In the genomic region with DNA sequence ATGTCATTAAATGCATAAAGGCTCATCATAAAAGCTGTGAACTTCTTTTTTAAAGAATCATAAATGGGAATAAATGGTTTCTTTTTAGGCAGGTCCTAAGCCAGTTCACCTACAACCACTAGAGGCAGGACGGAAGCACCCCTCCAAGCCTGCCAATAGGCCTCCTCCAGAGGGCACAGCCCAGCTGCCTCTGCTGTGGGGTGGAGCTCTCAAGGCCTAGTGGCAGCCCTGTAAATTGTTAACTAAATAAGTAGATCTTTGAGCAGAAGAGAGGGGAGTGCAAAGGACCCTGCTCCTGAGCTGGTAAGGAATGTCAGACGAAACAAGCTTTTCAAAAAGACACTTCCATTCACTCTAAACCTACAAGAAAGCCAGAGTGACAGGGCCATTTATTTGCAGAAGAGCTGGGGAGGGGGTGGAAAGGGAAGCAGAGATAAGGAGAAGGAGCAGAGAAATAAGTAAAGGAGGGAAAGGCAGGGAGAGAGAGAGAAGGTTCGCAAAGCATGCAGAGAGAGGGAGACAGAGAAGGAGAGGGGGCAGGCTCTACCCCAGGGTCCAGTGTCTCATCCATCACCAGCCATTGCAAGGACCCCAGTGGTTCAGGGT, we compare ENCODE assay signal across 1 cellular context.
A peak's percentile ranks its signal among the peaks of the same experiment; 100 is the strongest.
TF ChIP-seq lines count a peak whose summit lies in the region.

No MANE protein-coding gene starts in this region.

TF ChIP-seq in HepG2, 621 proteins besides CTCF, POLR2A, EP300 and RAD21 (continued from another document and continues in another):
- no peak for TF ChIP-seq ZNF549 (CRISPR knock-in tag; IDR thresholded peaks at IDR 0.05)
- no peak for TF ChIP-seq ZNF550 (CRISPR knock-in tag; IDR thresholded peaks at IDR 0.05; ENCODE audit: borderline replicate concordance)
- TF ChIP-seq, protein P1, sequence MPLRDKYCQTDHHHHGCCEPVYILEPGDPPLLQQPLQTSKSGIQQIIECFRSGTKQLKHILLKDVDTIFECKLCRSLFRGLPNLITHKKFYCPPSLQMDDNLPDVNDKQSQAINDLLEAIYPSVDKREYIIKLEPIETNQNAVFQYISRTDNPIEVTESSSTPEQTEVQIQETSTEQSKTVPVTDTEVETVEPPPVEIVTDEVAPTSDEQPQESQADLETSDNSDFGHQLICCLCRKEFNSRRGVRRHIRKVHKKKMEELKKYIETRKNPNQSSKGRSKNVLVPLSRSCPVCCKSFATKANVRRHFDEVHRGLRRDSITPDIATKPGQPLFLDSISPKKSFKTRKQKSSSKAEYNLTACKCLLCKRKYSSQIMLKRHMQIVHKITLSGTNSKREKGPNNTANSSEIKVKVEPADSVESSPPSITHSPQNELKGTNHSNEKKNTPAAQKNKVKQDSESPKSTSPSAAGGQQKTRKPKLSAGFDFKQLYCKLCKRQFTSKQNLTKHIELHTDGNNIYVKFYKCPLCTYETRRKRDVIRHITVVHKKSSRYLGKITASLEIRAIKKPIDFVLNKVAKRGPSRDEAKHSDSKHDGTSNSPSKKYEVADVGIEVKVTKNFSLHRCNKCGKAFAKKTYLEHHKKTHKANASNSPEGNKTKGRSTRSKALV (CRISPR knock-in tag; IDR thresholded peaks at IDR 0.05), result no peak
- TF ChIP-seq, protein P2, sequence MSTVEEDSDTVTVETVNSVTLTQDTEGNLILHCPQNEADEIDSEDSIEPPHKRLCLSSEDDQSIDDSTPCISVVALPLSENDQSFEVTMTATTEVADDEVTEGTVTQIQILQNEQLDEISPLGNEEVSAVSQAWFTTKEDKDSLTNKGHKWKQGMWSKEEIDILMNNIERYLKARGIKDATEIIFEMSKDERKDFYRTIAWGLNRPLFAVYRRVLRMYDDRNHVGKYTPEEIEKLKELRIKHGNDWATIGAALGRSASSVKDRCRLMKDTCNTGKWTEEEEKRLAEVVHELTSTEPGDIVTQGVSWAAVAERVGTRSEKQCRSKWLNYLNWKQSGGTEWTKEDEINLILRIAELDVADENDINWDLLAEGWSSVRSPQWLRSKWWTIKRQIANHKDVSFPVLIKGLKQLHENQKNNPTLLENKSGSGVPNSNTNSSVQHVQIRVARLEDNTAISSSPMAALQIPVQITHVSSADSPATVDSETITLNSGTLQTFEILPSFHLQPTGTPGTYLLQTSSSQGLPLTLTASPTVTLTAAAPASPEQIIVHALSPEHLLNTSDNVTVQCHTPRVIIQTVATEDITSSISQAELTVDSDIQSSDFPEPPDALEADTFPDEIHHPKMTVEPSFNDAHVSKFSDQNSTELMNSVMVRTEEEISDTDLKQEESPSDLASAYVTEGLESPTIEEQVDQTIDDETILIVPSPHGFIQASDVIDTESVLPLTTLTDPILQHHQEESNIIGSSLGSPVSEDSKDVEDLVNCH (CRISPR knock-in tag; IDR thresholded peaks at IDR 0.05), result no peak
- no peak for TF ChIP-seq SCMH1 (CRISPR knock-in tag; IDR thresholded peaks at IDR 0.05; ENCODE audit: borderline replicate concordance)
- no peak for TF ChIP-seq RAD51 (IDR thresholded peaks at IDR 0.05; ENCODE audit: borderline replicate concordance)
- TF ChIP-seq ZNF124 (CRISPR knock-in tag; IDR thresholded peaks at IDR 0.05), result no peak
- no peak for TF ChIP-seq SMC3 (IDR thresholded peaks at IDR 0.05; ENCODE audit: low read length)
- TF ChIP-seq, protein P3, sequence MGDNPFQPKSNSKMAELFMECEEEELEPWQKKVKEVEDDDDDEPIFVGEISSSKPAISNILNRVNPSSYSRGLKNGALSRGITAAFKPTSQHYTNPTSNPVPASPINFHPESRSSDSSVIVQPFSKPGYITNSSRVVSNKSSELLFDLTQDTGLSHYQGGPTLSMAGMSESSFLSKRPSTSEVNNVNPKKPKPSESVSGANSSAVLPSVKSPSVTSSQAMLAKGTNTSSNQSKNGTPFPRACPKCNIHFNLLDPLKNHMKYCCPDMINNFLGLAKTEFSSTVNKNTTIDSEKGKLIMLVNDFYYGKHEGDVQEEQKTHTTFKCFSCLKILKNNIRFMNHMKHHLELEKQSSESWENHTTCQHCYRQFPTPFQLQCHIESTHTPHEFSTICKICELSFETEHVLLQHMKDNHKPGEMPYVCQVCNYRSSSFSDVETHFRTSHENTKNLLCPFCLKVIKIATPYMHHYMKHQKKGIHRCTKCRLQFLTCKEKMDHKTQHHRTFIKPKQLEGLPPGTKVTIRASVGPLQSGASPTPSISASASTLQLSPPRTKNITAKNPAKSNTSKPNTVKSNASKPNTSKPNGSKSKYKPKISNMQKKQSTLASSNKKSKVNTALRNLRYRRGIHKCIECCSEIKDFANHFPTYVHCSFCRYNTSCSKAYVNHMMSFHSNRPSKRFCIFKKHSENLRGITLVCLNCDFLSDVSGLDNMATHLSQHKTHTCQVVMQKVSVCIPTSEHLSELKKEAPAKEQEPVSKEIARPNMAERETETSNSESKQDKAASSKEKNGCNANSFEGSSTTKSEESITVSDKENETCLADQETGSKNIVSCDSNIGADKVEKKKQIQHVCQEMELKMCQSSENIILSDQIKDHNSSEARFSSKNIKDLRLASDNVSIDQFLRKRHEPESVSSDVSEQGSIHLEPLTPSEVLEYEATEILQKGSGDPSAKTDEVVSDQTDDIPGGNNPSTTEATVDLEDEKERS (CRISPR knock-in tag; IDR thresholded peaks at IDR 0.05), result no peak
- TF ChIP-seq TSC22D2 (CRISPR knock-in tag; IDR thresholded peaks at IDR 0.05; ENCODE audit: borderline replicate concordance), result no peak
- no peak for TF ChIP-seq ISX (CRISPR knock-in tag; conservative IDR thresholded peaks at IDR 0.05)
- TF ChIP-seq, protein P4, sequence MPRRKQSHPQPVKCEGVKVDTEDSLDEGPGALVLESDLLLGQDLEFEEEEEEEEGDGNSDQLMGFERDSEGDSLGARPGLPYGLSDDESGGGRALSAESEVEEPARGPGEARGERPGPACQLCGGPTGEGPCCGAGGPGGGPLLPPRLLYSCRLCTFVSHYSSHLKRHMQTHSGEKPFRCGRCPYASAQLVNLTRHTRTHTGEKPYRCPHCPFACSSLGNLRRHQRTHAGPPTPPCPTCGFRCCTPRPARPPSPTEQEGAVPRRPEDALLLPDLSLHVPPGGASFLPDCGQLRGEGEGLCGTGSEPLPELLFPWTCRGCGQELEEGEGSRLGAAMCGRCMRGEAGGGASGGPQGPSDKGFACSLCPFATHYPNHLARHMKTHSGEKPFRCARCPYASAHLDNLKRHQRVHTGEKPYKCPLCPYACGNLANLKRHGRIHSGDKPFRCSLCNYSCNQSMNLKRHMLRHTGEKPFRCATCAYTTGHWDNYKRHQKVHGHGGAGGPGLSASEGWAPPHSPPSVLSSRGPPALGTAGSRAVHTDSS (CRISPR knock-in tag; conservative IDR thresholded peaks at IDR 0.05), result no peak
- no peak for TF ChIP-seq THYN1 (CRISPR knock-in tag; IDR thresholded peaks at IDR 0.05; ENCODE audit: borderline replicate concordance, low read depth)
- TF ChIP-seq PAX8 (CRISPR knock-in tag; IDR thresholded peaks at IDR 0.05; ENCODE audit: borderline replicate concordance), result no peak
- TF ChIP-seq BHLHE40 (IDR thresholded peaks at IDR 0.05; ENCODE audit: low read length), result no peak
- TF ChIP-seq ZNF350 (CRISPR knock-in tag; IDR thresholded peaks at IDR 0.05; ENCODE audit: borderline replicate concordance, low read depth), result no peak
- no peak for TF ChIP-seq ZBTB7A (CRISPR knock-in tag; IDR thresholded peaks at IDR 0.05)
- TF ChIP-seq, protein P5, sequence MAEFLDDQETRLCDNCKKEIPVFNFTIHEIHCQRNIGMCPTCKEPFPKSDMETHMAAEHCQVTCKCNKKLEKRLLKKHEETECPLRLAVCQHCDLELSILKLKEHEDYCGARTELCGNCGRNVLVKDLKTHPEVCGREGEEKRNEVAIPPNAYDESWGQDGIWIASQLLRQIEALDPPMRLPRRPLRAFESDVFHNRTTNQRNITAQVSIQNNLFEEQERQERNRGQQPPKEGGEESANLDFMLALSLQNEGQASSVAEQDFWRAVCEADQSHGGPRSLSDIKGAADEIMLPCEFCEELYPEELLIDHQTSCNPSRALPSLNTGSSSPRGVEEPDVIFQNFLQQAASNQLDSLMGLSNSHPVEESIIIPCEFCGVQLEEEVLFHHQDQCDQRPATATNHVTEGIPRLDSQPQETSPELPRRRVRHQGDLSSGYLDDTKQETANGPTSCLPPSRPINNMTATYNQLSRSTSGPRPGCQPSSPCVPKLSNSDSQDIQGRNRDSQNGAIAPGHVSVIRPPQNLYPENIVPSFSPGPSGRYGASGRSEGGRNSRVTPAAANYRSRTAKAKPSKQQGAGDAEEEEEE (CRISPR knock-in tag; IDR thresholded peaks at IDR 0.05; ENCODE audit: borderline replicate concordance), result no peak
- TF ChIP-seq CEBPB (IDR thresholded peaks at IDR 0.05; ENCODE audit: borderline replicate concordance, low read depth, low read length), result no peak
- TF ChIP-seq, protein P6, sequence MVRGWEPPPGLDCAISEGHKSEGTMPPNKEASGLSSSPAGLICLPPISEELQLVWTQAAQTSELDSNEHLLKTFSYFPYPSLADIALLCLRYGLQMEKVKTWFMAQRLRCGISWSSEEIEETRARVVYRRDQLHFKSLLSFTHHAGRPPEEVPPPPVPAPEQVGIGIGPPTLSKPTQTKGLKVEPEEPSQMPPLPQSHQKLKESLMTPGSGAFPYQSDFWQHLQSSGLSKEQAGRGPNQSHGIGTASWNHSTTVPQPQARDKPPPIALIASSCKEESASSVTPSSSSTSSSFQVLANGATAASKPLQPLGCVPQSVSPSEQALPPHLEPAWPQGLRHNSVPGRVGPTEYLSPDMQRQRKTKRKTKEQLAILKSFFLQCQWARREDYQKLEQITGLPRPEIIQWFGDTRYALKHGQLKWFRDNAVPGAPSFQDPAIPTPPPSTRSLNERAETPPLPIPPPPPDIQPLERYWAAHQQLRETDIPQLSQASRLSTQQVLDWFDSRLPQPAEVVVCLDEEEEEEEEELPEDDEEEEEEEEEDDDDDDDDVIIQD (CRISPR knock-in tag; IDR thresholded peaks at IDR 0.05; ENCODE audit: low read depth), result no peak
- TF ChIP-seq, protein P7, sequence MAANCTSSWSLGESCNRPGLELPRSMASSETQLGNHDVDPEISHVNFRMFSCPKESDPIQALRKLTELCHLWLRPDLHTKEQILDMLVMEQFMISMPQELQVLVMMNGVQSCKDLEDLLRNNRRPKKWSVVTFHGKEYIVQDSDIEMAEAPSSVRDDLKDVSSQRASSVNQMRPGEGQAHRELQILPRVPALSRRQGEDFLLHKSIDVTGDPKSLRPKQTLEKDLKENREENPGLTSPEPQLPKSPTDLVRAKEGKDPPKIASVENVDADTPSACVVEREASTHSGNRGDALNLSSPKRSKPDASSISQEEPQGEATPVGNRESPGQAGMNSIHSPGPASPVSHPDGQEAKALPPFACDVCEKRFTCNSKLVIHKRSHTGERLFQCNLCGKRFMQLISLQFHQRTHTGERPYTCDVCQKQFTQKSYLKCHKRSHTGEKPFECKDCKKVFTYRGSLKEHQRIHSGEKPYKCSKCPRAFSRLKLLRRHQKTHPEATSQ (CRISPR knock-in tag; IDR thresholded peaks at IDR 0.05; ENCODE audit: borderline replicate concordance), result 0 out of 2 replicates have a peak, but pooled peaks have one; percentile 26
- TF ChIP-seq GTF3A (CRISPR knock-in tag; conservative IDR thresholded peaks at IDR 0.05), result no peak
- TF ChIP-seq, protein P8, sequence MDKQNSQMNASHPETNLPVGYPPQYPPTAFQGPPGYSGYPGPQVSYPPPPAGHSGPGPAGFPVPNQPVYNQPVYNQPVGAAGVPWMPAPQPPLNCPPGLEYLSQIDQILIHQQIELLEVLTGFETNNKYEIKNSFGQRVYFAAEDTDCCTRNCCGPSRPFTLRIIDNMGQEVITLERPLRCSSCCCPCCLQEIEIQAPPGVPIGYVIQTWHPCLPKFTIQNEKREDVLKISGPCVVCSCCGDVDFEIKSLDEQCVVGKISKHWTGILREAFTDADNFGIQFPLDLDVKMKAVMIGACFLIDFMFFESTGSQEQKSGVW (CRISPR knock-in tag; IDR thresholded peaks at IDR 0.05; ENCODE audit: borderline replicate concordance), result no peak
- TF ChIP-seq U2AF1 (optimal IDR thresholded peaks at IDR 0.05; ENCODE audit: low read depth, low read length), result no peak
- TF ChIP-seq ZNF761 (CRISPR knock-in tag; conservative IDR thresholded peaks at IDR 0.05), result no peak
- TF ChIP-seq, protein P9, sequence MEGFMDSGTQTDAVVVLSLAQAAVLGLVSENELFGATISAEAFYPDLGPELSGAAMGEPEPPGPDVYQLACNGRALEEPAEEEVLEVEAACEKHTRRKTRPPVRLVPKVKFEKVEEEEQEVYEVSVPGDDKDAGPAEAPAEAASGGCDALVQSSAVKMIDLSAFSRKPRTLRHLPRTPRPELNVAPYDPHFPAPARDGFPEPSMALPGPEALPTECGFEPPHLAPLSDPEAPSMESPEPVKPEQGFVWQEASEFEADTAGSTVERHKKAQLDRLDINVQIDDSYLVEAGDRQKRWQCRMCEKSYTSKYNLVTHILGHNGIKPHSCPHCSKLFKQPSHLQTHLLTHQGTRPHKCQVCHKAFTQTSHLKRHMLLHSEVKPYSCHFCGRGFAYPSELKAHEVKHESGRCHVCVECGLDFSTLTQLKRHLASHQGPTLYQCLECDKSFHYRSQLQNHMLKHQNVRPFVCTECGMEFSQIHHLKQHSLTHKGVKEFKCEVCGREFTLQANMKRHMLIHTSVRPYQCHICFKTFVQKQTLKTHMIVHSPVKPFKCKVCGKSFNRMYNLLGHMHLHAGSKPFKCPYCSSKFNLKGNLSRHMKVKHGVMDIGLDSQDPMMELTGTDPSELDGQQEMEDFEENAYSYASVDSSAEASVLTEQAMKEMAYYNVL (CRISPR knock-in tag; IDR thresholded peaks at IDR 0.05; ENCODE audit: borderline replicate concordance), result peak; percentile 44; the same call in 1 of the 2 replicates
- no peak for TF ChIP-seq SIN3B (IDR thresholded peaks at IDR 0.05; ENCODE audit: low read length)
- TF ChIP-seq, protein P10, sequence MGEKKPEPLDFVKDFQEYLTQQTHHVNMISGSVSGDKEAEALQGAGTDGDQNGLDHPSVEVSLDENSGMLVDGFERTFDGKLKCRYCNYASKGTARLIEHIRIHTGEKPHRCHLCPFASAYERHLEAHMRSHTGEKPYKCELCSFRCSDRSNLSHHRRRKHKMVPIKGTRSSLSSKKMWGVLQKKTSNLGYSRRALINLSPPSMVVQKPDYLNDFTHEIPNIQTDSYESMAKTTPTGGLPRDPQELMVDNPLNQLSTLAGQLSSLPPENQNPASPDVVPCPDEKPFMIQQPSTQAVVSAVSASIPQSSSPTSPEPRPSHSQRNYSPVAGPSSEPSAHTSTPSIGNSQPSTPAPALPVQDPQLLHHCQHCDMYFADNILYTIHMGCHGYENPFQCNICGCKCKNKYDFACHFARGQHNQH (CRISPR knock-in tag; IDR thresholded peaks at IDR 0.05), result no peak
- TF ChIP-seq, protein P11, sequence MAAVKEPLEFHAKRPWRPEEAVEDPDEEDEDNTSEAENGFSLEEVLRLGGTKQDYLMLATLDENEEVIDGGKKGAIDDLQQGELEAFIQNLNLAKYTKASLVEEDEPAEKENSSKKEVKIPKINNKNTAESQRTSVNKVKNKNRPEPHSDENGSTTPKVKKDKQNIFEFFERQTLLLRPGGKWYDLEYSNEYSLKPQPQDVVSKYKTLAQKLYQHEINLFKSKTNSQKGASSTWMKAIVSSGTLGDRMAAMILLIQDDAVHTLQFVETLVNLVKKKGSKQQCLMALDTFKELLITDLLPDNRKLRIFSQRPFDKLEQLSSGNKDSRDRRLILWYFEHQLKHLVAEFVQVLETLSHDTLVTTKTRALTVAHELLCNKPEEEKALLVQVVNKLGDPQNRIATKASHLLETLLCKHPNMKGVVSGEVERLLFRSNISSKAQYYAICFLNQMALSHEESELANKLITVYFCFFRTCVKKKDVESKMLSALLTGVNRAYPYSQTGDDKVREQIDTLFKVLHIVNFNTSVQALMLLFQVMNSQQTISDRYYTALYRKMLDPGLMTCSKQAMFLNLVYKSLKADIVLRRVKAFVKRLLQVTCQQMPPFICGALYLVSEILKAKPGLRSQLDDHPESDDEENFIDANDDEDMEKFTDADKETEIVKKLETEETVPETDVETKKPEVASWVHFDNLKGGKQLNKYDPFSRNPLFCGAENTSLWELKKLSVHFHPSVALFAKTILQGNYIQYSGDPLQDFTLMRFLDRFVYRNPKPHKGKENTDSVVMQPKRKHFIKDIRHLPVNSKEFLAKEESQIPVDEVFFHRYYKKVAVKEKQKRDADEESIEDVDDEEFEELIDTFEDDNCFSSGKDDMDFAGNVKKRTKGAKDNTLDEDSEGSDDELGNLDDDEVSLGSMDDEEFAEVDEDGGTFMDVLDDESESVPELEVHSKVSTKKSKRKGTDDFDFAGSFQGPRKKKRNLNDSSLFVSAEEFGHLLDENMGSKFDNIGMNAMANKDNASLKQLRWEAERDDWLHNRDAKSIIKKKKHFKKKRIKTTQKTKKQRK (IDR thresholded peaks at IDR 0.05; ENCODE audit: low read length), result no peak
- peak; percentile 36 for TF ChIP-seq SKI (IDR thresholded peaks at IDR 0.05; ENCODE audit: partially characterized antibody)
- no peak for TF ChIP-seq ZNF230 (CRISPR knock-in tag; IDR thresholded peaks at IDR 0.05)
